ENCODE assay signal across 12 cellular contexts in the genomic region with DNA sequence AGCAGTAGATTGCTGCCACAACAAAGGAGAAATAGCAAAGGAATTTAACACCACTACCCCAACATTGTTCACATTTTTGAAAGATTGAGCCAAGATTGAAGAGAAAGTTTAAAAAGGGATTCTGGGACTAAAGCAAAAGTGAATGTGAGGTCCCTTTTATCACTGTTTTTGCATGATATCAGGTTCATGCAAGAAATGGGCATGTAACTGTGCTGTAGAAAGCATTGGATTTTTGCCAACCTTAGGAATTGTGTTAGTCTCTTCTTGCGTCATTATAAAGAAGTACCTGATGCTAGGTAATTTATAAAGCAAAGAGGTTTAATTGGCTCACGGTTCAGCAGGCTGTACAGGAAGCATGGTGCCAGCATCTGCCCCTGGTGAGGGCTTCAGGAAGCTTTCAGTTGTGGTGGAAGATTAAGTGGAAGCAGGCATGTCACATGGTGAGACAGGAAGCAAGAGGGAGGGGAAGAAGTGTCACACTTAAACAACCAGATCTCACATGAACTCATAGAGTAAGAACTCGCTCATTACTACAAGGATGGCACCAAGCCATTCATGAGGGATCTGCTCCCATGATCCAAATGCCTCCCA. TPM values are rescaled to one million over a fixed set of nuclear protein-coding genes. Genes with fewer than 3 reads are reported as not detected.
A peak's percentile ranks its signal among the peaks of the same experiment; 100 is the strongest.
DNase-seq lines count a peak whose midpoint lies in the region; ATAC-seq and TF ChIP-seq lines count a peak whose summit lies in the region.
"Had no signal": no experiment of that assay in that cellular context is flagged by ENCODE, and none has a peak within 500 bp of the region (broad histone marks: within the 10 kb centered on the region; RNA-seq: fewer than 3 reads in every experiment).

No MANE protein-coding gene starts in this region.

- no peak for TF ChIP-seq POLR2A in body of pancreas (IDR thresholded peaks at IDR 0.05)

- no peaks in the 10 kb centered on the region for H3K27me3 ChIP-seq in endodermal cell (ENCODE audit: control insufficient read depth, insufficient read depth, low read length, poor library complexity, severe bottlenecking)
- H3K27me3 ChIP-seq in neutrophil, result no peaks in the 10 kb centered on the region
- H3K27me3 ChIP-seq in body of pancreas, result no peaks in the 10 kb centered on the region

- no peak overlapping the region for H3K27ac ChIP-seq in endodermal cell (ENCODE audit: low read depth, low read length)
- peak overlapping the region; percentile 75 for H3K27ac ChIP-seq in neutrophil
- no peak overlapping the region for H3K27ac ChIP-seq in body of pancreas
- H3K27ac ChIP-seq: KMS-11 had no signal

- intact Hi-C loops in body of pancreas (cut with DNase I), result no loop called here

- H3K27ac Mint-ChIP-seq in activated naive CD8-positive, alpha-beta T cell, result peak overlapping the region; percentile 62
- no peak overlapping the region for H3K27ac Mint-ChIP-seq in activated naive CD8-positive, alpha-beta T cell treated with anti-CD3 and anti-CD28 coated beads for 36 hours
- H3K27ac Mint-ChIP-seq in endodermal cell (peak overlapping the region; percentile 75), nephron progenitor cell (no peak overlapping the region)

- no peak for TF ChIP-seq CTCF in endodermal cell (conservative IDR thresholded peaks at IDR 0.05)
- no peak for TF ChIP-seq CTCF in neutrophil (IDR thresholded peaks at IDR 0.05)
- no peak for TF ChIP-seq CTCF in body of pancreas (IDR thresholded peaks at IDR 0.05)
- TF ChIP-seq CTCF in nephron progenitor cell (IDR thresholded peaks at IDR 0.05), result no peak

- H3K27me3 Mint-ChIP-seq in activated naive CD8-positive, alpha-beta T cell, result no peaks in the 10 kb centered on the region
- H3K27me3 Mint-ChIP-seq in activated naive CD8-positive, alpha-beta T cell treated with anti-CD3 and anti-CD28 coated beads for 36 hours, result no peaks in the 10 kb centered on the region
- H3K27me3 Mint-ChIP-seq in endodermal cell (ENCODE audit: insufficient read depth) (no peaks in the 10 kb centered on the region), nephron progenitor cell (ENCODE audit: low read depth, poor library complexity) (no peaks in the 10 kb centered on the region)
- no peaks in the 10 kb centered on the region for H3K27me3 Mint-ChIP-seq in activated T-cell treated with anti-CD3 and anti-CD28 coated beads, Interleukin-2, amount 50 U/mL, for 4 hours (ENCODE audit: low read depth)

- H3K36me3 ChIP-seq in endodermal cell (ENCODE audit: control insufficient read depth, insufficient read depth, low read length) (no peaks in the 10 kb centered on the region), neutrophil (no peaks in the 10 kb centered on the region), body of pancreas (replicated peaks in 1 of 2; ENCODE audit: insufficient read depth in 1 of 2, low read depth in 2 of 2) (no peaks in the 10 kb centered on the region)

- peaks cover 18% of the 10 kb centered on the region for H3K36me3 Mint-ChIP-seq in activated naive CD8-positive, alpha-beta T cell
- H3K36me3 Mint-ChIP-seq in activated naive CD8-positive, alpha-beta T cell treated with anti-CD3 and anti-CD28 coated beads for 36 hours, result peaks cover 21% of the 10 kb centered on the region
- H3K36me3 Mint-ChIP-seq in endodermal cell (ENCODE audit: low read depth), result peaks cover 3% of the 10 kb centered on the region
- H3K36me3 Mint-ChIP-seq in nephron progenitor cell (ENCODE audit: low read depth), result peaks cover 27% of the 10 kb centered on the region
- H3K36me3 Mint-ChIP-seq in activated T-cell treated with anti-CD3 and anti-CD28 coated beads, Interleukin-2, amount 50 U/mL, for 4 hours (ENCODE audit: insufficient read depth), result peaks cover 24% of the 10 kb centered on the region

- no peak for ATAC-seq in body of pancreas
- no peak for ATAC-seq in activated T-cell treated with anti-CD3 and anti-CD28 coated beads, Interleukin-2, amount 50 U/mL, for 4 hours

- H3K4me3 Mint-ChIP-seq in activated naive CD8-positive, alpha-beta T cell, result peak overlapping the region; percentile 33
- H3K4me3 Mint-ChIP-seq in activated naive CD8-positive, alpha-beta T cell treated with anti-CD3 and anti-CD28 coated beads for 36 hours, result no peak overlapping the region
- H3K4me3 Mint-ChIP-seq in endodermal cell, result no peak overlapping the region
- no peak overlapping the region for H3K4me3 Mint-ChIP-seq in nephron progenitor cell
- H3K4me3 Mint-ChIP-seq in activated T-cell treated with anti-CD3 and anti-CD28 coated beads, Interleukin-2, amount 50 U/mL, for 4 hours, result no peak overlapping the region

- 70 to 82% methylated on average over 2 to 3 of the region's 3 CpGs for WGBS in endodermal cell (ENCODE audit: insufficient coverage in 1 of 2, insufficient read length in 1 of 2), 2 experiments
- 80 to 89% methylated on average over 3 of the region's 3 CpGs for WGBS in body of pancreas, 2 donors

- no peak overlapping the region for H3K9ac ChIP-seq in endodermal cell (ENCODE audit: extremely low read depth, low read length, poor library complexity, severe bottlenecking)
- H3K9ac ChIP-seq: KMS-11 had no signal

- H3K9me3 ChIP-seq in endodermal cell (ENCODE audit: control insufficient read depth, low read length), result no peaks in the 10 kb centered on the region
- H3K9me3 ChIP-seq in neutrophil, result no peaks in the 10 kb centered on the region
- no peaks in the 10 kb centered on the region for H3K9me3 ChIP-seq in body of pancreas

- H3K9me3 Mint-ChIP-seq in activated naive CD8-positive, alpha-beta T cell (ENCODE audit: low read depth), result peaks cover 8% of the 10 kb centered on the region
- H3K9me3 Mint-ChIP-seq in activated naive CD8-positive, alpha-beta T cell treated with anti-CD3 and anti-CD28 coated beads for 36 hours, result peaks cover 8% of the 10 kb centered on the region
- H3K9me3 Mint-ChIP-seq in endodermal cell (peaks cover 5% of the 10 kb centered on the region), nephron progenitor cell (peaks cover 10% of the 10 kb centered on the region)
- H3K9me3 Mint-ChIP-seq in activated T-cell treated with anti-CD3 and anti-CD28 coated beads, Interleukin-2, amount 50 U/mL, for 4 hours, result no peaks in the 10 kb centered on the region

- H3K4me1 ChIP-seq in endodermal cell (ENCODE audit: control insufficient read depth, insufficient read depth, low read length) (peaks cover 6% of the 10 kb centered on the region), neutrophil (ENCODE audit: control insufficient read depth in 1 of 2, insufficient read depth in 1 of 2, low read depth in 1 of 2, low read length in 1 of 2) (peaks cover 16 to 21% of the 10 kb centered on the region in 2 experiments), body of pancreas (no peaks in the 10 kb centered on the region)

- H3K4me1 Mint-ChIP-seq in activated naive CD8-positive, alpha-beta T cell (ENCODE audit: low read depth), result peaks cover 23% of the 10 kb centered on the region
- H3K4me1 Mint-ChIP-seq in activated naive CD8-positive, alpha-beta T cell treated with anti-CD3 and anti-CD28 coated beads for 36 hours, result peaks cover 24% of the 10 kb centered on the region
- H3K4me1 Mint-ChIP-seq in endodermal cell (peaks cover 31% of the 10 kb centered on the region), nephron progenitor cell (peaks cover 13% of the 10 kb centered on the region)
- peaks cover 19% of the 10 kb centered on the region for H3K4me1 Mint-ChIP-seq in activated T-cell treated with anti-CD3 and anti-CD28 coated beads, Interleukin-2, amount 50 U/mL, for 4 hours (ENCODE audit: low read depth)

- H3K4me3 ChIP-seq in endodermal cell (ENCODE audit: low read length) (no peak overlapping the region), neutrophil (ENCODE audit: low read depth in 1 of 2, low read length in 1 of 2) (no peak overlapping the region), body of pancreas (no peak overlapping the region)

- DNase-seq in activated naive CD8-positive, alpha-beta T cell treated with anti-CD3 and anti-CD28 coated beads for 36 hours, result no peak
- DNase-seq in NCI-H226 (peak; percentile 38), endodermal cell (no peak), body of pancreas (no peak), nephron progenitor cell (no peak)
- no peak for DNase-seq in activated T-cell treated with anti-CD3 and anti-CD28 coated beads, Interleukin-2, amount 50 U/mL, for 4 hours
- DNase-seq: activated gamma-delta T cell treated with Interleukin-2 at 50 U/mL for 16 hours had no signal

RNA-seq across cellular contexts. Expression of gene GJB7, which starts 4.6 kb away (rescaled TPM):
- not detected for total RNA-seq in activated naive CD8-positive, alpha-beta T cell treated with anti-CD3 and anti-CD28 coated beads for 36 hours
- 1 to 10 TPM in 1 of 2 donors, not detected in 1; 1.1 TPM for total RNA-seq in endodermal cell
- polyA plus RNA-seq in endodermal cell (2013, experiment 1 of 2), result 0.39 TPM
- polyA plus RNA-seq in endodermal cell (2013, experiment 2 of 2), result 0.21 TPM
- not detected for total RNA-seq in body of pancreas
- total RNA-seq in activated T-cell treated with anti-CD3 and anti-CD28 coated beads, Interleukin-2, amount 50 U/mL, for 4 hours, result not detected
- total RNA-seq: epithelial cell of proximal tubule, pulmonary artery endothelial cell had no signal

RNA-seq across cellular contexts. Expression of gene C6orf163, which starts 10.9 kb away (rescaled TPM):
- 1 to 10 TPM in 1 of 2 experiments, under 1 TPM in 1; 0.98 to 1.5 TPM for total RNA-seq in activated naive CD8-positive, alpha-beta T cell treated with anti-CD3 and anti-CD28 coated beads for 36 hours
- 1 to 10 TPM; 4.5 to 5.2 TPM for total RNA-seq in endodermal cell
- 2.3 TPM for polyA plus RNA-seq in endodermal cell (2013, experiment 1 of 2)
- 2.3 TPM for polyA plus RNA-seq in endodermal cell (2013, experiment 2 of 2)
- total RNA-seq in body of pancreas, result 1 to 10 TPM; 2.6 to 4.9 TPM
- total RNA-seq in activated T-cell treated with anti-CD3 and anti-CD28 coated beads, Interleukin-2, amount 50 U/mL, for 4 hours, result 1 to 10 TPM in 1 of 3 donors, under 1 TPM in 2; 0.71 to 1.0 (median 0.76) TPM
- total RNA-seq: epithelial cell of proximal tubule had no signal

RNA-seq across cellular contexts. Expression of gene SMIM8, which starts 11.3 kb away (rescaled TPM):
- total RNA-seq in activated naive CD8-positive, alpha-beta T cell treated with anti-CD3 and anti-CD28 coated beads for 36 hours, result 1 to 10 TPM; 8.1 to 9.6 TPM
- total RNA-seq in endodermal cell (10 to 100 TPM; 11.6 to 13.3 TPM), body of pancreas (10 to 100 TPM in 1 of 2 donors, 1 to 10 TPM in 1; 6.7 to 11.2 TPM)
- polyA plus RNA-seq in endodermal cell (2013, experiment 1 of 2), result 11.8 TPM
- 14.7 TPM for polyA plus RNA-seq in endodermal cell (2013, experiment 2 of 2)
- 10 to 100 TPM in 1 of 3 donors, 1 to 10 TPM in 2; 9.6 to 10.7 (median 10.0) TPM for total RNA-seq in activated T-cell treated with anti-CD3 and anti-CD28 coated beads, Interleukin-2, amount 50 U/mL, for 4 hours

Comparison
In these comparisons a context has a peak if more than half of its experiments do, and no peak if none do; other contexts are left out.
1. H3K27ac Mint-ChIP-seq: peak in activated naive CD8-positive, alpha-beta T cell (single experiment) and endodermal cell (single experiment); none in activated naive CD8-positive, alpha-beta T cell treated with anti-CD3 and anti-CD28 coated beads for 36 hours (single experiment) and nephron progenitor cell (single experiment).